In the genomic region with DNA sequence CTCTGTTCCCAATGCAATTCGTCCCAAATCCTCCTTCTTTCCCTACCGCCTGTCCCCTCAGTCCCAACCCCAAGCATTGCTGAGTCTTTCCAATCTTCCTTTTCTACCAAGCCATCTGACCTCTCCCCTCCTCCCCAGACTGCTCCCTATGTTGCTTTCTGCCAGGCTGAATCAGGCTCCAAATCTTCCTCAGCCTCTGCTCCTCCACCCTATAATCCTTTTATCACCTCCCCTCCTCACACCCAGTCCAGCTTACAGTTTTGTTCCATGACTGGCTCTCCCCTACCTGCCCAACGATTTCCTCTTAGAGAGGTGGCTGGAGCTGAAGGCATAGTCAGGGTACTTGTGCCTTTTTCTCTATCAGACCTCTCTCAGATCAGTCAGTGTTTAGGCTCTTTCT, we compare ENCODE assay signal across 4 cellular contexts. TPM values are rescaled to one million over a fixed set of nuclear protein-coding genes. Genes with fewer than 3 reads are reported as not detected.
"Had no signal": no experiment of that assay in that cellular context is flagged by ENCODE, and none has a peak within 500 bp of the region (broad histone marks: within the 10 kb centered on the region; RNA-seq: fewer than 3 reads in every experiment).

No MANE protein-coding gene starts in this region.

RNA-seq across cellular contexts. Expression of a gene that starts 39.0 kb away (rescaled TPM):
- total RNA-seq: activated CD8-positive, alpha-beta memory T cell treated with anti-CD3 and anti-CD28 coated beads, Interleukin-2, amount 10 ng/mL, durations not matched to agents 7 days and 5 days; OCI-LY7; PC-9; Right ventricle myocardium superior had no signal
